In genomic region chr9:120393386-120394057, GRCh38 we compare ENCODE assay signal across 1 cellular context.
TF ChIP-seq lines count a peak whose summit lies in the region.

No MANE protein-coding gene starts in this region.

TF ChIP-seq in K562, 482 proteins besides CTCF, POLR2A, EP300 and RAD21 (continued from another document):
- TF ChIP-seq PREB (CRISPR knock-in tag; IDR thresholded peaks at IDR 0.05) (no peak), ZNF511 (CRISPR knock-in tag; IDR thresholded peaks at IDR 0.05) (no peak), RB1 (IDR thresholded peaks at IDR 0.05; ENCODE audit: low read depth) (no peak), SRSF9 (IDR thresholded peaks at IDR 0.05; ENCODE audit: borderline replicate concordance, low read depth, low read length) (no peak), ZNF507 (tag; conservative IDR thresholded peaks at IDR 0.05) (no peak), POLR2B (IDR thresholded peaks at IDR 0.05; ENCODE audit: low read depth, partially characterized antibody) (no peak), POLR3G (IDR thresholded peaks at IDR 0.05; ENCODE audit: extremely low read depth, insufficient read length, insufficient replicate concordance) (no peak)
